10 cellular contexts compared by ENCODE assay signal in genomic region chr3:27596334-27596841, GRCh38.
A peak's percentile ranks its signal among the peaks of the same experiment; 100 is the strongest.
DNase-seq lines count a peak whose midpoint lies in the region; ATAC-seq and TF ChIP-seq lines count a peak whose summit lies in the region.
"Had no signal": no experiment of that assay in that cellular context is flagged by ENCODE, and none has a peak within 500 bp of the region (broad histone marks: within the 10 kb centered on the region; RNA-seq: fewer than 3 reads in every experiment).

No MANE protein-coding gene starts in this region.

- DNase-seq in activated CD4-positive, alpha-beta T cell treated with anti-CD3 and anti-CD28 coated beads for 36 hours = peak; percentile 10
- DNase-seq in activated CD4-positive, alpha-beta T cell treated with anti-CD3 and anti-CD28 coated beads, Interleukin-2, amount 10 ng/mL, durations not matched to agents 7 days and 5 days = no peak
- peak; percentile 11 to 51 for DNase-seq in stimulated activated effector memory CD8-positive, alpha-beta T cell treated with anti-CD3 and anti-CD28 coated beads, Interleukin-12 subunit alpha, Interleukin-12 subunit beta, amount 100 ng/mL, for 72 hours (ENCODE audit: low spot score in 2 of 2)
- DNase-seq in breast epithelium (ENCODE audit: low spot score in 2 of 2) = no peak
- no peak for DNase-seq in H7

- CTCF ChIA-PET in activated CD4-positive, alpha-beta T cell treated with anti-CD3 and anti-CD28 coated beads for 36 hours (lab: Charles Lee) = no interaction called here
- CTCF ChIA-PET in activated CD4-positive, alpha-beta T cell treated with anti-CD3 and anti-CD28 coated beads, Interleukin-2, amount 10 ng/mL, durations not matched to agents 7 days and 5 days (lab: Charles Lee) = interaction anchor here (0.6 kb wide), 1 partner anchor 67 kb away, joined by 3 read pairs; no protein-coding TSS in a partner anchor

- peaks cover 4 to 14% of the 10 kb centered on the region in 2 donors for H3K4me1 ChIP-seq in breast epithelium

- POLR2A ChIA-PET in activated CD4-positive, alpha-beta T cell treated with anti-CD3 and anti-CD28 coated beads for 36 hours (lab: Charles Lee) = no interaction called here
- POLR2A ChIA-PET in activated CD4-positive, alpha-beta T cell treated with anti-CD3 and anti-CD28 coated beads, Interleukin-2, amount 10 ng/mL, durations not matched to agents 7 days and 5 days (lab: Charles Lee) = no interaction called here

- TF ChIP-seq POLR2A in breast epithelium (IDR thresholded peaks at IDR 0.05) = no peak

- H3K9me3 ChIP-seq in breast epithelium = no peaks in the 10 kb centered on the region

- TF ChIP-seq CTCF in breast epithelium (IDR thresholded peaks at IDR 0.05) = no peak

- no peak overlapping the region for H3K27ac ChIP-seq in breast epithelium
- H3K27ac ChIP-seq: C4-2B had no signal

- H3K36me3 ChIP-seq in breast epithelium = no peaks in the 10 kb centered on the region
- H3K36me3 ChIP-seq in H7 (replicated peaks; ENCODE audit: control insufficient read depth, insufficient read depth, low read length) = no peaks in the 10 kb centered on the region

- H3K4me3 ChIP-seq in breast epithelium (no peak overlapping the region), H7 (ENCODE audit: insufficient read depth, low read depth, low read length) (no peak overlapping the region)

- intact Hi-C loops in activated CD4-positive, alpha-beta T cell treated with anti-CD3 and anti-CD28 coated beads for 36 hours (cut with DNase I, micrococcal nuclease) = loop anchor here in 1 of 2 experiments (2.0 to 10.0 kb wide), 2 partner anchors 34 to 748 kb away; partner anchors contain the start of genes AZI2 and ZCWPW2
- intact Hi-C loops in breast epithelium (cut with DNase I; ENCODE audit: low total_unique reads) = no loop called here

- no peaks in the 10 kb centered on the region for H3K27me3 ChIP-seq in breast epithelium
- H3K27me3 ChIP-seq in H7 (ENCODE audit: control insufficient read depth, insufficient read depth, low read length) = no peaks in the 10 kb centered on the region

- no peaks in the 10 kb centered on the region for H3K27me3 Mint-ChIP-seq in activated CD4-positive, alpha-beta T cell treated with anti-CD3 and anti-CD28 coated beads for 36 hours
- H3K27me3 Mint-ChIP-seq in activated CD4-positive, alpha-beta T cell treated with anti-CD3 and anti-CD28 coated beads, Interleukin-2, amount 10 ng/mL, durations not matched to agents 7 days and 5 days = no peaks in the 10 kb centered on the region
- no peaks in the 10 kb centered on the region for H3K27me3 Mint-ChIP-seq in activated T-helper 17 cell treated with anti-CD3 and anti-CD28 coated beads, Interleukin-2, amount 50 U/mL, for 72 hours

- peaks cover 3% of the 10 kb centered on the region for H3K9me3 Mint-ChIP-seq in activated CD4-positive, alpha-beta T cell treated with anti-CD3 and anti-CD28 coated beads for 36 hours (ENCODE audit: low read depth)
- peaks cover 6% of the 10 kb centered on the region for H3K9me3 Mint-ChIP-seq in activated CD4-positive, alpha-beta T cell treated with anti-CD3 and anti-CD28 coated beads, Interleukin-2, amount 10 ng/mL, durations not matched to agents 7 days and 5 days
- no peaks in the 10 kb centered on the region for H3K9me3 Mint-ChIP-seq in activated T-helper 17 cell treated with anti-CD3 and anti-CD28 coated beads, Interleukin-2, amount 50 U/mL, for 72 hours
- no peaks in the 10 kb centered on the region for H3K9me3 Mint-ChIP-seq in stimulated activated effector memory CD8-positive, alpha-beta T cell treated with anti-CD3 and anti-CD28 coated beads, Interleukin-12 subunit alpha, Interleukin-12 subunit beta, amount 100 ng/mL, for 72 hours

- ATAC-seq in activated CD4-positive, alpha-beta T cell treated with anti-CD3 and anti-CD28 coated beads for 36 hours = peak; percentile 71
- peak; percentile 55 for ATAC-seq in HG03354 (IDR thresholded peaks at IDR 0.05; ENCODE audit: poor library complexity, severe bottlenecking, unreplicated experiment)
- ATAC-seq in activated T-helper 17 cell treated with anti-CD3 and anti-CD28 coated beads, Interleukin-2, amount 50 U/mL, for 72 hours (replicated peaks) = peak; percentile 85
- peak; percentile 92 for ATAC-seq in stimulated activated effector memory CD8-positive, alpha-beta T cell treated with anti-CD3 and anti-CD28 coated beads, Interleukin-12 subunit alpha, Interleukin-12 subunit beta, amount 100 ng/mL, for 72 hours
- no peak for ATAC-seq in GM19467 (IDR thresholded peaks at IDR 0.05; ENCODE audit: unreplicated experiment)

- no peak overlapping the region for H3K27ac Mint-ChIP-seq in activated CD4-positive, alpha-beta T cell treated with anti-CD3 and anti-CD28 coated beads for 36 hours
- H3K27ac Mint-ChIP-seq in activated CD4-positive, alpha-beta T cell treated with anti-CD3 and anti-CD28 coated beads, Interleukin-2, amount 10 ng/mL, durations not matched to agents 7 days and 5 days = no peak overlapping the region
- peak overlapping the region; percentile 60 for H3K27ac Mint-ChIP-seq in activated T-helper 17 cell treated with anti-CD3 and anti-CD28 coated beads, Interleukin-2, amount 50 U/mL, for 72 hours
- peak overlapping the region; percentile 68 for H3K27ac Mint-ChIP-seq in stimulated activated effector memory CD8-positive, alpha-beta T cell treated with anti-CD3 and anti-CD28 coated beads, Interleukin-12 subunit alpha, Interleukin-12 subunit beta, amount 100 ng/mL, for 72 hours
- H3K27ac Mint-ChIP-seq: T-helper 1 cell treated with Interleukin-12 subunit alpha and Interleukin-12 subunit beta and Interleukin-4 antibody, amounts not matched to agents 30 μg/mL and 1 μg/mL, for 36 hours had no signal

- peaks cover 20% of the 10 kb centered on the region for H3K4me1 Mint-ChIP-seq in activated CD4-positive, alpha-beta T cell treated with anti-CD3 and anti-CD28 coated beads for 36 hours
- peaks cover 15% of the 10 kb centered on the region for H3K4me1 Mint-ChIP-seq in activated CD4-positive, alpha-beta T cell treated with anti-CD3 and anti-CD28 coated beads, Interleukin-2, amount 10 ng/mL, durations not matched to agents 7 days and 5 days
- peaks cover 25% of the 10 kb centered on the region for H3K4me1 Mint-ChIP-seq in activated T-helper 17 cell treated with anti-CD3 and anti-CD28 coated beads, Interleukin-2, amount 50 U/mL, for 72 hours
- H3K4me1 Mint-ChIP-seq in stimulated activated effector memory CD8-positive, alpha-beta T cell treated with anti-CD3 and anti-CD28 coated beads, Interleukin-12 subunit alpha, Interleukin-12 subunit beta, amount 100 ng/mL, for 72 hours = peaks cover 38% of the 10 kb centered on the region

- no peaks in the 10 kb centered on the region for H3K36me3 Mint-ChIP-seq in activated CD4-positive, alpha-beta T cell treated with anti-CD3 and anti-CD28 coated beads for 36 hours (ENCODE audit: low read depth)
- H3K36me3 Mint-ChIP-seq in activated CD4-positive, alpha-beta T cell treated with anti-CD3 and anti-CD28 coated beads, Interleukin-2, amount 10 ng/mL, durations not matched to agents 7 days and 5 days (ENCODE audit: low read depth) = peaks cover 3% of the 10 kb centered on the region
- no peaks in the 10 kb centered on the region for H3K36me3 Mint-ChIP-seq in activated T-helper 17 cell treated with anti-CD3 and anti-CD28 coated beads, Interleukin-2, amount 50 U/mL, for 72 hours (ENCODE audit: low read depth)
- no peaks in the 10 kb centered on the region for H3K36me3 Mint-ChIP-seq in stimulated activated effector memory CD8-positive, alpha-beta T cell treated with anti-CD3 and anti-CD28 coated beads, Interleukin-12 subunit alpha, Interleukin-12 subunit beta, amount 100 ng/mL, for 72 hours

- H3K4me3 Mint-ChIP-seq in activated CD4-positive, alpha-beta T cell treated with anti-CD3 and anti-CD28 coated beads for 36 hours = no peak overlapping the region
- no peak overlapping the region for H3K4me3 Mint-ChIP-seq in activated CD4-positive, alpha-beta T cell treated with anti-CD3 and anti-CD28 coated beads, Interleukin-2, amount 10 ng/mL, durations not matched to agents 7 days and 5 days
- H3K4me3 Mint-ChIP-seq in activated T-helper 17 cell treated with anti-CD3 and anti-CD28 coated beads, Interleukin-2, amount 50 U/mL, for 72 hours = peak overlapping the region; percentile 35
- H3K4me3 Mint-ChIP-seq in stimulated activated effector memory CD8-positive, alpha-beta T cell treated with anti-CD3 and anti-CD28 coated beads, Interleukin-12 subunit alpha, Interleukin-12 subunit beta, amount 100 ng/mL, for 72 hours = peak overlapping the region; percentile 21
- H3K4me3 Mint-ChIP-seq: T-helper 1 cell treated with Interleukin-12 subunit alpha and Interleukin-12 subunit beta and Interleukin-4 antibody, amounts not matched to agents 30 μg/mL and 1 μg/mL, for 36 hours had no signal

Comparison
In these comparisons a context has a peak if more than half of its experiments do, and no peak if none do; other contexts are left out.
1. DNase-seq: peak in activated CD4-positive, alpha-beta T cell treated with anti-CD3 and anti-CD28 coated beads for 36 hours (single experiment) and stimulated activated effector memory CD8-positive, alpha-beta T cell treated with anti-CD3 and anti-CD28 coated beads, Interleukin-12 subunit alpha, Interleukin-12 subunit beta, amount 100 ng/mL, for 72 hours (2 of 2); none in activated CD4-positive, alpha-beta T cell treated with anti-CD3 and anti-CD28 coated beads, Interleukin-2, amount 10 ng/mL, durations not matched to agents 7 days and 5 days (single experiment), breast epithelium (0 of 2) and H7 (single experiment).
2. H3K27ac Mint-ChIP-seq: peak in activated T-helper 17 cell treated with anti-CD3 and anti-CD28 coated beads, Interleukin-2, amount 50 U/mL, for 72 hours (single experiment) and stimulated activated effector memory CD8-positive, alpha-beta T cell treated with anti-CD3 and anti-CD28 coated beads, Interleukin-12 subunit alpha, Interleukin-12 subunit beta, amount 100 ng/mL, for 72 hours (single experiment); none in activated CD4-positive, alpha-beta T cell treated with anti-CD3 and anti-CD28 coated beads for 36 hours (single experiment) and activated CD4-positive, alpha-beta T cell treated with anti-CD3 and anti-CD28 coated beads, Interleukin-2, amount 10 ng/mL, durations not matched to agents 7 days and 5 days (single experiment).
3. H3K4me3 Mint-ChIP-seq: peak in activated T-helper 17 cell treated with anti-CD3 and anti-CD28 coated beads, Interleukin-2, amount 50 U/mL, for 72 hours (single experiment) and stimulated activated effector memory CD8-positive, alpha-beta T cell treated with anti-CD3 and anti-CD28 coated beads, Interleukin-12 subunit alpha, Interleukin-12 subunit beta, amount 100 ng/mL, for 72 hours (single experiment); none in activated CD4-positive, alpha-beta T cell treated with anti-CD3 and anti-CD28 coated beads for 36 hours (single experiment) and activated CD4-positive, alpha-beta T cell treated with anti-CD3 and anti-CD28 coated beads, Interleukin-2, amount 10 ng/mL, durations not matched to agents 7 days and 5 days (single experiment).